Comparison of ENCODE assay signal across 14 cellular contexts in genomic region chr1:226404904-226405222, GRCh38. TPM values are rescaled to one million over a fixed set of nuclear protein-coding genes. Genes with fewer than 3 reads are reported as not detected.
A peak's percentile ranks its signal among the peaks of the same experiment; 100 is the strongest.
DNase-seq lines count a peak whose midpoint lies in the region; ATAC-seq and TF ChIP-seq lines count a peak whose summit lies in the region.
"Had no signal": no experiment of that assay in that cellular context is flagged by ENCODE, and none has a peak within 500 bp of the region (broad histone marks: within the 10 kb centered on the region; RNA-seq: fewer than 3 reads in every experiment).

No MANE protein-coding gene starts in this region.

- H3K4me1 ChIP-seq in breast epithelium (peaks cover 0 to 4% of the 10 kb centered on the region in 2 donors), OCI-LY7 (ENCODE audit: insufficient read depth, low read length, poor library complexity, severe bottlenecking) (peaks cover 57% of the 10 kb centered on the region), gastroesophageal sphincter (peaks cover 6 to 78% (median 57%) of the 10 kb centered on the region in 3 donors), spleen (peaks cover 39 to 80% (median 55%) of the 10 kb centered on the region in 6 donors), suprapubic skin (peaks cover 34% of the 10 kb centered on the region)

- peak overlapping the region; percentile 75 for H3K27ac Mint-ChIP-seq in MCF 10A (ENCODE audit: low read depth, unreplicated experiment)

- no peaks in the 10 kb centered on the region for H3K36me3 ChIP-seq in breast epithelium
- H3K36me3 ChIP-seq in OCI-LY7 (ENCODE audit: insufficient read depth, low read length), result peaks cover 72% of the 10 kb centered on the region
- H3K36me3 ChIP-seq in gastroesophageal sphincter, result peaks cover 0 to 21% of the 10 kb centered on the region in 2 donors
- H3K36me3 ChIP-seq in spleen, result peaks cover 0 to 33% (median 24%) of the 10 kb centered on the region in 6 donors
- peaks cover 24% of the 10 kb centered on the region for H3K36me3 ChIP-seq in suprapubic skin

- TF ChIP-seq POLR2A in breast epithelium (IDR thresholded peaks at IDR 0.05), result no peak
- TF ChIP-seq POLR2A in gastroesophageal sphincter (IDR thresholded peaks at IDR 0.05), result no peak
- no peak for TF ChIP-seq POLR2A in spleen (IDR thresholded peaks at IDR 0.05)
- no peak for TF ChIP-seq POLR2A in suprapubic skin (IDR thresholded peaks at IDR 0.05)

- H3K4me2 ChIP-seq in OCI-LY7 (ENCODE audit: low read length), result peak overlapping the region; percentile 98

- no peaks in the 10 kb centered on the region for H3K9me3 ChIP-seq in breast epithelium
- no peaks in the 10 kb centered on the region for H3K9me3 ChIP-seq in OCI-LY7 (ENCODE audit: low read length)
- H3K9me3 ChIP-seq in gastroesophageal sphincter, result no peaks in the 10 kb centered on the region
- H3K9me3 ChIP-seq in spleen, result no peaks in the 10 kb centered on the region
- H3K9me3 ChIP-seq in suprapubic skin, result no peaks in the 10 kb centered on the region
- H3K9me3 ChIP-seq: vagina had no signal

- H3K4me3 ChIP-seq in breast epithelium (no peak overlapping the region), OCI-LY7 (ENCODE audit: low read depth, low read length, poor library complexity, severe bottlenecking) (peak overlapping the region; percentile 91), gastroesophageal sphincter (no peak overlapping the region), spleen (peak overlapping the region in 3 of 8 donors; percentile 14 to 99 (median 87)), suprapubic skin (no peak overlapping the region)
- H3K4me3 ChIP-seq: vagina had no signal

- no peaks in the 10 kb centered on the region for H3K9me2 ChIP-seq in OCI-LY7 (ENCODE audit: insufficient read depth, low read length)

- H3K27me3 ChIP-seq in breast epithelium, result no peaks in the 10 kb centered on the region
- H3K27me3 ChIP-seq in gastroesophageal sphincter, result no peaks in the 10 kb centered on the region
- H3K27me3 ChIP-seq in spleen (replicated peaks in 1 of 7), result no peaks in the 10 kb centered on the region
- H3K27me3 ChIP-seq in suprapubic skin, result no peaks in the 10 kb centered on the region
- H3K27me3 ChIP-seq: vagina had no signal

- CTCF ChIA-PET in MCF 10A (lab: Yijun Ruan, JAX), result interaction anchor here (0.7 to 9.8 kb wide), 10 partner anchors 10 to 1708 kb away, joined by 3 to 113 read pairs (median 6); partner anchors contain the start of gene LIN9
- CTCF ChIA-PET in OCI-LY7 (lab: Charles Lee; ENCODE audit: unreplicated experiment), result interaction anchor here (1.5 to 1.9 kb wide), 3 partner anchors 202 to 280 kb away, joined by 3 to 6 read pairs (median 3); no protein-coding TSS in a partner anchor

- no peak for DNase-seq in MCF 10A (ENCODE audit: unreplicated experiment)
- DNase-seq in breast epithelium (ENCODE audit: low spot score in 2 of 2), result no peak
- DNase-seq in OCI-LY7 (ENCODE audit: low spot score), result no peak
- peak; percentile 64 for DNase-seq in spleen
- DNase-seq in suprapubic skin (ENCODE audit: low spot score in 2 of 2), result no peak
- DNase-seq: activated CD4-positive, alpha-beta T cell treated with anti-CD3 and anti-CD28 coated beads, Interleukin-2, amount 50 U/mL, for 4 hours; left ventricle myocardium superior; NCI-H1930; retina; SHP77 had no signal

- POLR2A ChIA-PET in MCF 10A (lab: Yijun Ruan, JAX) (interaction anchor here (0.9 to 4.4 kb wide), 6 partner anchors 6 to 279 kb away, joined by 3 to 68 read pairs (median 36); partner anchors contain the start of genes ACBD3 and LIN9), OCI-LY7 (lab: Charles Lee) (interaction anchor here (0.7 to 8.0 kb wide), 14 partner anchors 10 to 280 kb away, joined by 3 to 106 read pairs (median 4); partner anchors contain the start of gene LIN9)

- intact Hi-C loops in MCF 10A (cut with micrococcal nuclease) (loop anchor here (10.0 kb wide), 1 partner anchor 340 kb away; the partner anchor contains the start of gene H3-3A), breast epithelium (cut with DNase I; ENCODE audit: low total_unique reads) (no loop called here), OCI-LY7 (cut with micrococcal nuclease; ENCODE audit: unreplicated experiment) (loop anchor here (5.0 kb wide), 3 partner anchors 277 to 343 kb away; partner anchors contain the start of genes H3-3A and ITPKB), spleen (cut with DNase I; ENCODE audit: low total_unique reads) (no loop called here)

- ATAC-seq in gastroesophageal sphincter, result no peak
- ATAC-seq in HG03565 (IDR thresholded peaks at IDR 0.05; ENCODE audit: unreplicated experiment), result no peak
- ATAC-seq in GM21723 (IDR thresholded peaks at IDR 0.05; ENCODE audit: unreplicated experiment), result no peak
- ATAC-seq: left ventricle myocardium superior had no signal

- peaks cover 38% of the 10 kb centered on the region for H3K36me3 Mint-ChIP-seq in MCF 10A (ENCODE audit: insufficient read depth, unreplicated experiment)

- H2AFZ ChIP-seq in OCI-LY7 (ENCODE audit: low read length), result no peak overlapping the region

- peaks cover 38% of the 10 kb centered on the region for H3K4me1 Mint-ChIP-seq in MCF 10A (ENCODE audit: insufficient read depth, unreplicated experiment)

- BruUV-seq in MCF 10A (replicated peaks; lab: Mats Ljungman, UMichigan), result no TSS peak
- no TSS peak for BruUV-seq in OCI-LY7 (replicated peaks; lab: Mats Ljungman, UMichigan)

- H3K4me3 Mint-ChIP-seq in MCF 10A (ENCODE audit: unreplicated experiment), result peak overlapping the region; percentile 78

- TF ChIP-seq CTCF in MCF 10A (IDR thresholded peaks at IDR 0.05; ENCODE audit: unreplicated experiment) (no peak), breast epithelium (IDR thresholded peaks at IDR 0.05) (no peak), OCI-LY7 (conservative IDR thresholded peaks at IDR 0.05; ENCODE audit: low read length) (no peak), gastroesophageal sphincter (IDR thresholded peaks at IDR 0.05) (no peak), spleen (IDR thresholded peaks at IDR 0.05 in 8 of 11, conservative IDR thresholded peaks at IDR 0.05 in 3 of 11) (no peak), suprapubic skin (IDR thresholded peaks at IDR 0.05) (no peak)

- H3K9me3 Mint-ChIP-seq in MCF 10A (ENCODE audit: unreplicated experiment), result no peaks in the 10 kb centered on the region

- H4K20me1 ChIP-seq in OCI-LY7 (ENCODE audit: insufficient read depth, low read length), result peaks cover 45% of the 10 kb centered on the region

- H3K79me2 ChIP-seq in OCI-LY7 (ENCODE audit: insufficient read depth, low read depth, low read length), result peaks cover 79% of the 10 kb centered on the region

- TF ChIP-seq EP300 in gastroesophageal sphincter (IDR thresholded peaks at IDR 0.05) (no peak), suprapubic skin (IDR thresholded peaks at IDR 0.05) (no peak)

- no peaks in the 10 kb centered on the region for H3K27me3 Mint-ChIP-seq in MCF 10A (ENCODE audit: insufficient read depth, unreplicated experiment)

- H3K27ac ChIP-seq in breast epithelium (no peak overlapping the region), OCI-LY7 (ENCODE audit: low read depth, low read length, poor library complexity, severe bottlenecking) (peak overlapping the region; percentile 91), gastroesophageal sphincter (peak overlapping the region in 3 of 4 donors; percentile 57 to 93 (median 92)), spleen (peak overlapping the region in 4 of 8 donors; percentile 90 to 95 (median 92)), suprapubic skin (no peak overlapping the region)
- H3K27ac ChIP-seq: vagina had no signal

- 67% methylated on average over 1 of the region's 2 CpGs; no CpG with 5 or more reads in 1 of the 2 donors for WGBS in gastroesophageal sphincter (ENCODE audit: low coverage in 1 of 2), 2 donors
- WGBS in spleen, 5 donors, result 76 to 100% (median 81%) methylated on average over 1 to 2 of the region's 2 CpGs
- 84% methylated on average over 2 of the region's 2 CpGs for WGBS in suprapubic skin

RNA-seq across cellular contexts. Expression of gene PARP1, which starts 3.0 kb away (rescaled TPM):
- 192 and 235 TPM in 2 replicates for total RNA-seq in MCF 10A (2022)
- 10 to 100 TPM; 53.0 to 83.9 (median 72.3) TPM for total RNA-seq in breast epithelium
- 532 and 610 TPM in 2 replicates for total RNA-seq in OCI-LY7 (2014; rRNA removed; shearing (Covaris generic))
- 558 and 594 TPM in 2 replicates for total RNA-seq in OCI-LY7 (2022)
- total RNA-seq in gastroesophageal sphincter, result 100 to 1,000 TPM in 2 of 4 donors, 10 to 100 TPM in 2; 77.4 to 147 (median 95.6) TPM
- total RNA-seq in spleen, result 100 to 1,000 TPM; 119 to 213 (median 134) TPM
- polyA plus RNA-seq in spleen, result 10 to 100 TPM; 39.2 to 71.8 (median 69.7) TPM
- 10 to 100 TPM; 55.7 to 70.0 (median 60.6) TPM for total RNA-seq in suprapubic skin

Comparison
In these comparisons a context has a peak if more than half of its experiments do, and no peak if none do; other contexts are left out.
1. intact Hi-C loops: an anchor here in MCF 10A (10.0 kb wide) and OCI-LY7 (5.0 kb wide); none called in breast epithelium and spleen.
2. H3K27ac ChIP-seq: peak in OCI-LY7 (single experiment) and gastroesophageal sphincter (3 of 4); none in breast epithelium (0 of 2) and suprapubic skin (single experiment).